Comparison of ENCODE assay signal across 29 cellular contexts in genomic region chr3:132461544-132461943, GRCh38.
"Had no signal": no experiment of that assay in that cellular context is flagged by ENCODE, and none has a peak within 500 bp of the region (broad histone marks: within the 10 kb centered on the region; RNA-seq: fewer than 3 reads in every experiment).

No MANE protein-coding gene starts in this region.

- H3K27me3 ChIP-seq: left lung, neural progenitor cell, neutrophil, ovary, right atrium auricular region, stomach, testis, thyroid gland, transverse colon, upper lobe of left lung, vagina had no signal

- H3K4me1 ChIP-seq: neural progenitor cell, right atrium auricular region, testis, thyroid gland, transverse colon, upper lobe of left lung, vagina had no signal

- H3K4me3 Mint-ChIP-seq: mesothelial cell of epicardium; naive B cell; natural killer cell; nephron progenitor cell; neural progenitor cell; stimulated activated naive B cell treated with anti-CD40 and anti-IgM and Interleukin-4, amounts not matched to agents 10 μg/mL and 1 μg/mL and 100 μg/mL, for 72 hours had no signal

- H3K4me3 ChIP-seq: left lung, lung, neural progenitor cell, ovary, right atrium auricular region, skin epidermis, stomach, testis, thyroid gland, transverse colon, upper lobe of left lung, vagina had no signal

- H3K9me3 Mint-ChIP-seq: mesothelial cell of epicardium; naive B cell; natural killer cell; nephron progenitor cell; neural progenitor cell; stimulated activated naive B cell treated with anti-CD40 and anti-IgM and Interleukin-4, amounts not matched to agents 10 μg/mL and 1 μg/mL and 100 μg/mL, for 72 hours had no signal

- ATAC-seq: left colon; left lung; natural killer cell; sciatic nerve; stimulated activated naive B cell treated with anti-CD40 and anti-IgM and Interleukin-4, amounts not matched to agents 10 μg/mL and 1 μg/mL and 100 μg/mL, for 72 hours; stimulated activated naive CD8-positive, alpha-beta T cell treated with anti-CD3 and anti-CD28 coated beads, Interleukin-15, Interleukin-2, amounts not matched to agents 100 U/mL and 50 U/mL, for 24 hours had no signal

- H3K9me3 ChIP-seq: left lung, neutrophil, ovary, right atrium auricular region, stomach, testis, thyroid gland, transverse colon, upper lobe of left lung, vagina had no signal

- DNase-seq: kidney; left colon; left lung; mesendoderm; naive B cell; natural killer cell; nephron progenitor cell; occipital lobe; ovary; stimulated activated CD4-positive, alpha-beta T cell treated with anti-CD3 and anti-CD28 coated beads, Interleukin-12 subunit alpha, Interleukin-12 subunit beta, amount 100 ng/mL, for 4 hours; stimulated activated CD4-positive, alpha-beta T cell treated with anti-CD3 and anti-CD28 coated beads, Interleukin-15, amount 100 ng/mL, for 24 hours; stimulated activated CD4-positive, alpha-beta T cell treated with anti-CD3 and anti-CD28 coated beads, Interleukin-2, amount 100 ng/mL, for 24 hours; stimulated activated CD4-positive, alpha-beta T cell treated with anti-CD3 and anti-CD28 coated beads, Interleukin-4, amount 100 ng/mL, for 1 hour; stimulated activated naive B cell treated with anti-CD40 and anti-IgM and Interleukin-4, amounts not matched to agents 10 μg/mL and 1 μg/mL and 100 μg/mL, for 72 hours; stimulated activated naive CD8-positive, alpha-beta T cell treated with anti-CD3 and anti-CD28 coated beads, Interleukin-15, Interleukin-2, amounts not matched to agents 100 U/mL and 50 U/mL, for 24 hours; stomach; testis; thyroid gland; transverse colon; upper lobe of left lung had no signal

- H3K4me2 ChIP-seq: neural progenitor cell had no signal

- H2AFZ ChIP-seq: neural progenitor cell had no signal

- H3K9ac ChIP-seq: neural progenitor cell had no signal

- H3K4me1 Mint-ChIP-seq: mesothelial cell of epicardium, naive B cell, natural killer cell, nephron progenitor cell, neural progenitor cell had no signal

- H3K27me3 Mint-ChIP-seq: naive B cell; progenitor cell of endocrine pancreas; stimulated activated naive B cell treated with anti-CD40 and anti-IgM and Interleukin-4, amounts not matched to agents 10 μg/mL and 1 μg/mL and 100 μg/mL, for 72 hours had no signal

- H3K36me3 ChIP-seq: ovary had no signal

- H3K27ac ChIP-seq: left lung, neural progenitor cell, ovary, right atrium auricular region, skin epidermis, stomach, testis, thyroid gland, transverse colon, upper lobe of left lung, vagina had no signal

- H3K27ac Mint-ChIP-seq: mesothelial cell of epicardium; natural killer cell; nephron progenitor cell; neural progenitor cell; progenitor cell of endocrine pancreas; stimulated activated naive B cell treated with anti-CD40 and anti-IgM and Interleukin-4, amounts not matched to agents 10 μg/mL and 1 μg/mL and 100 μg/mL, for 72 hours had no signal
